28 cellular contexts compared by ENCODE assay signal in the genomic region with DNA sequence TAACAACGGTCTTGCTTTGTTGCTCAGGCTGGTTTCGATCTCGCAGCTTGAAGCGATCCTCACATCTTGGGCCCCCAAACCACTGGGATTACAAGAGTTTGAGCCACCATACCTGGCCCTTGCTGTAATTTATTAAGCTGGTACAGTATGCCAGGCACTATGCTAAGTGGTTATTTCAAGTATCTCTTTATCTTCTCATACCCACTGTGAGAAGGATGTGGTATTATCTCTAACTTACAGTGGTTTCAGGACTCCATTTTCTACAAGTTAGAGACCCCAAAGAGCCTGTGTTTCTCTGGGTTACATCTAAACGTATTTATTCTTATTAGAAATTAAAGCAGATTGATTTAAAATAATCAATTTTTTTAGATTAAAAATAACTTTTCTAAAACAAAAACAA.
"Had no signal": no experiment of that assay in that cellular context is flagged by ENCODE, and none has a peak within 500 bp of the region (broad histone marks: within the 10 kb centered on the region; RNA-seq: fewer than 3 reads in every experiment).

No MANE protein-coding gene starts in this region.

- H3K9me3 Mint-ChIP-seq: stimulated activated effector memory CD8-positive, alpha-beta T cell treated with anti-CD3 and anti-CD28 coated beads, Interleukin-12 subunit alpha, Interleukin-12 subunit beta, amount 100 ng/mL, for 72 hours; stimulated activated memory B cell treated with anti-CD40 and anti-IgM and Interleukin-4, amounts not matched to agents 10 μg/mL and 1 μg/mL and 100 μg/mL, for 72 hours; stimulated activated naive B cell treated with anti-CD40 and anti-IgM and Interleukin-4, amounts not matched to agents 10 μg/mL and 1 μg/mL and 100 μg/mL, for 72 hours; stimulated activated naive CD8-positive, alpha-beta T cell treated with anti-CD3 and anti-CD28 coated beads, Interleukin-15, amount 100 ng/mL, for 72 hours; stimulated activated naive CD8-positive, alpha-beta T cell treated with anti-CD3 and anti-CD28 coated beads, Interleukin-15, Interleukin-2, amounts not matched to agents 100 ng/mL and 50 ng/mL, for 24 hours; type B pancreatic cell had no signal

- H3K9me3 ChIP-seq: stomach, suprapubic skin, testis, thoracic aorta, thyroid gland, tibial artery, tibial nerve, transverse colon, upper lobe of left lung, upper lobe of right lung, uterus, vagina had no signal

- H3K4me3 Mint-ChIP-seq: stimulated activated effector memory CD8-positive, alpha-beta T cell treated with anti-CD3 and anti-CD28 coated beads, Interleukin-12 subunit alpha, Interleukin-12 subunit beta, amount 100 ng/mL, for 72 hours; stimulated activated memory B cell treated with anti-CD40 and anti-IgM and Interleukin-4, amounts not matched to agents 10 μg/mL and 1 μg/mL and 100 μg/mL, for 72 hours; stimulated activated naive B cell treated with anti-CD40 and anti-IgM and Interleukin-4, amounts not matched to agents 10 μg/mL and 1 μg/mL and 100 μg/mL, for 72 hours; stimulated activated naive CD8-positive, alpha-beta T cell treated with anti-CD3 and anti-CD28 coated beads, Interleukin-15, amount 100 ng/mL, for 72 hours; stimulated activated naive CD8-positive, alpha-beta T cell treated with anti-CD3 and anti-CD28 coated beads, Interleukin-15, Interleukin-2, amounts not matched to agents 100 ng/mL and 50 ng/mL, for 24 hours; type B pancreatic cell had no signal

- H3K36me3 ChIP-seq: uterus had no signal

- H3K27ac ChIP-seq: stomach, suprapubic skin, testis, thoracic aorta, thyroid gland, tibial artery, tibial nerve, transverse colon, upper lobe of left lung, upper lobe of right lung, uterus, vagina had no signal

- H3K27me3 ChIP-seq: stomach, suprapubic skin, testis, thyroid gland, tibial artery, tibial nerve, transverse colon, upper lobe of left lung, upper lobe of right lung, uterus, vagina had no signal

- H3K27ac Mint-ChIP-seq: stimulated activated effector memory CD8-positive, alpha-beta T cell treated with anti-CD3 and anti-CD28 coated beads, Interleukin-12 subunit alpha, Interleukin-12 subunit beta, amount 100 ng/mL, for 72 hours; stimulated activated memory B cell treated with anti-CD40 and anti-IgM and Interleukin-4, amounts not matched to agents 10 μg/mL and 1 μg/mL and 100 μg/mL, for 72 hours; stimulated activated naive B cell treated with anti-CD40 and anti-IgM and Interleukin-4, amounts not matched to agents 10 μg/mL and 1 μg/mL and 100 μg/mL, for 72 hours; stimulated activated naive CD8-positive, alpha-beta T cell treated with anti-CD3 and anti-CD28 coated beads, Interleukin-15, Interleukin-2, amounts not matched to agents 100 ng/mL and 50 ng/mL, for 24 hours; type B pancreatic cell had no signal

- H3K4me1 Mint-ChIP-seq: stimulated activated effector memory CD8-positive, alpha-beta T cell treated with anti-CD3 and anti-CD28 coated beads, Interleukin-12 subunit alpha, Interleukin-12 subunit beta, amount 100 ng/mL, for 72 hours; stimulated activated memory B cell treated with anti-CD40 and anti-IgM and Interleukin-4, amounts not matched to agents 10 μg/mL and 1 μg/mL and 100 μg/mL, for 72 hours; stimulated activated naive B cell treated with anti-CD40 and anti-IgM and Interleukin-4, amounts not matched to agents 10 μg/mL and 1 μg/mL and 100 μg/mL, for 72 hours had no signal

- H3K27me3 Mint-ChIP-seq: stimulated activated memory B cell treated with anti-CD40 and anti-IgM and Interleukin-4, amounts not matched to agents 10 μg/mL and 1 μg/mL and 100 μg/mL, for 72 hours; stimulated activated naive B cell treated with anti-CD40 and anti-IgM and Interleukin-4, amounts not matched to agents 10 μg/mL and 1 μg/mL and 100 μg/mL, for 72 hours; stimulated activated naive CD8-positive, alpha-beta T cell treated with anti-CD3 and anti-CD28 coated beads, Interleukin-15, amount 100 ng/mL, for 72 hours; stimulated activated naive CD8-positive, alpha-beta T cell treated with anti-CD3 and anti-CD28 coated beads, Interleukin-15, Interleukin-2, amounts not matched to agents 100 ng/mL and 50 ng/mL, for 24 hours; type B pancreatic cell had no signal

- H3K4me3 ChIP-seq: stomach, suprapubic skin, testis, thoracic aorta, thyroid gland, tibial artery, tibial nerve, transverse colon, upper lobe of left lung, upper lobe of right lung, uterus, vagina had no signal

- ATAC-seq: stimulated activated effector memory CD8-positive, alpha-beta T cell treated with anti-CD3 and anti-CD28 coated beads, Interleukin-12 subunit alpha, Interleukin-12 subunit beta, amount 100 ng/mL, for 72 hours; stimulated activated memory B cell treated with anti-CD40 and anti-IgM and Interleukin-4, amounts not matched to agents 10 μg/mL and 1 μg/mL and 100 μg/mL, for 72 hours; stimulated activated naive B cell treated with anti-CD40 and anti-IgM and Interleukin-4, amounts not matched to agents 10 μg/mL and 1 μg/mL and 100 μg/mL, for 72 hours; stimulated activated naive CD8-positive, alpha-beta T cell treated with anti-CD3 and anti-CD28 coated beads, Interleukin-15, amount 100 ng/mL, for 72 hours; stimulated activated naive CD8-positive, alpha-beta T cell treated with anti-CD3 and anti-CD28 coated beads, Interleukin-15, Interleukin-2, amounts not matched to agents 100 U/mL and 50 U/mL, for 24 hours; upper lobe of right lung had no signal

- DNase-seq: stimulated activated CD4-positive, alpha-beta T cell treated with anti-CD3 and anti-CD28 coated beads, Interleukin-2, amount 100 ng/mL, for 48 hours; stimulated activated CD4-positive, alpha-beta T cell treated with anti-CD3 and anti-CD28 coated beads, Interleukin-4, amount 100 ng/mL, for 1 hour; stimulated activated CD4-positive, alpha-beta T cell treated with anti-CD3 and anti-CD28 coated beads, Interleukin-4, amount 100 ng/mL, for 24 hours; stimulated activated CD4-positive, alpha-beta T cell treated with anti-CD3 and anti-CD28 coated beads, Interleukin-4, amount 100 ng/mL, for 4 hours; stimulated activated CD8-positive, alpha-beta memory T cell treated with anti-CD3 and anti-CD28 coated beads, Interleukin-4, amount 100 ng/mL, for 48 hours; stimulated activated naive B cell treated with anti-CD40 and anti-IgM and Interleukin-4, amounts not matched to agents 10 μg/mL and 1 μg/mL and 100 μg/mL, for 72 hours; stimulated activated naive CD4-positive, alpha-beta T cell; stimulated activated naive CD4-positive, alpha-beta T cell treated with Interleukin-2 at 50 U/mL for 16 hours; stimulated activated naive CD8-positive, alpha-beta T cell treated with anti-CD3 and anti-CD28 coated beads, Interleukin-15, amount 100 ng/mL, for 72 hours; stimulated activated naive CD8-positive, alpha-beta T cell treated with anti-CD3 and anti-CD28 coated beads, Interleukin-15, Interleukin-2, amounts not matched to agents 100 U/mL and 50 U/mL, for 24 hours; stomach; substantia nigra; testis; thyroid gland; tibial artery; transverse colon; trophoblast cell; upper lobe of right lung; uterus had no signal

- H3K4me1 ChIP-seq: stomach, suprapubic skin, testis, thyroid gland, tibial artery, tibial nerve, transverse colon, upper lobe of left lung, upper lobe of right lung, uterus, vagina had no signal
